In the genomic region with DNA sequence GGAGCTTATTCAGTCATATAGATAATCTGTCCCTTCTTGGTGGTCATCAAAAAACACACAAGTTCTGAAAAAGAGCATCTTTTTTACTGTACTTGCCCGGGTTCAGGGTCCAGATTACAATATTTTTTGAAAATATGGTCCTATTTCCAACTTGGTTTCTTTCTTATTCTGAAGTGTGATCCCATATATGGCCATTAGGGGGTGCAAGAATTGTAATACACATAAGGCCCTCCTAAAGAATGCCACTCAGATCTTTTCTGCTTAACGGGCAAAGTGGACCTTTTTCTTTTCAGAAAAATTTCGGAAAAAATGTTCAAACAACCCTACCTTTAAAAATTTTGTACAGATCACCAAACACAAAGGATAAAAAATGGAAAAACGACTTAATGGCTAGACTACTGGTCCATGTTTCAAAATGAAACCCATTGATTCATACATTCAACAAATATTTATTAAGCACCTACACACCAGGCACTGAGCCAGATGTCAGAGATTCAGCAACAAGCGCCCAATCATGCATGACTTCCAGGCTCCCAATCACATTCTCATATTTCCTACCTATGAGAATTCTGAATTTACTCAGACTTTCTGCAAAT, we compare ENCODE assay signal across 8 cellular contexts.
DNase-seq lines count a peak whose midpoint lies in the region; ATAC-seq and TF ChIP-seq lines count a peak whose summit lies in the region.

No MANE protein-coding gene starts in this region.

- H3K9me3 ChIP-seq in heart left ventricle: no peaks in the 10 kb centered on the region

- no peak overlapping the region for H3K27ac Mint-ChIP-seq in activated T-helper 1 cell treated with anti-CD3 and anti-CD28 coated beads, Interleukin-12 subunit alpha, Interleukin-12 subunit beta, Interleukin-2, Interleukin-4 antibody, amounts not matched to agents 30 ng/mL and 10 ng/mL and 1 ng/mL, durations not matched to agents 14 hours and 24 hours and 36 hours

- TF ChIP-seq CTCF in heart left ventricle (IDR thresholded peaks at IDR 0.05): peak; percentile 48 to 76 (median 72)

- no peak overlapping the region for H3K4me3 Mint-ChIP-seq in activated T-helper 1 cell treated with anti-CD3 and anti-CD28 coated beads, Interleukin-12 subunit alpha, Interleukin-12 subunit beta, Interleukin-2, Interleukin-4 antibody, amounts not matched to agents 30 ng/mL and 10 ng/mL and 1 ng/mL, durations not matched to agents 14 hours and 24 hours and 36 hours

- H3K4me1 Mint-ChIP-seq in activated T-helper 1 cell treated with anti-CD3 and anti-CD28 coated beads, Interleukin-12 subunit alpha, Interleukin-12 subunit beta, Interleukin-2, Interleukin-4 antibody, amounts not matched to agents 30 ng/mL and 10 ng/mL and 1 ng/mL, durations not matched to agents 14 hours and 24 hours and 36 hours (ENCODE audit: low read depth): no peaks in the 10 kb centered on the region

- no peak for TF ChIP-seq POLR2A in heart left ventricle (IDR thresholded peaks at IDR 0.05)

- no peaks in the 10 kb centered on the region for H3K36me3 ChIP-seq in heart left ventricle

- H3K4me3 ChIP-seq in heart left ventricle: no peak overlapping the region

- H3K4me1 ChIP-seq in heart left ventricle: no peaks in the 10 kb centered on the region

- intact Hi-C loops in heart left ventricle (cut with DNase I): loop anchor here (1.0 to 10.0 kb wide), 8 partner anchors 165 to 610 kb away; no protein-coding TSS in a partner anchor
- intact Hi-C loops in cardiac septum (cut with DNase I): loop anchor here (5.0 kb wide), 1 partner anchor 470 kb away; no protein-coding TSS in a partner anchor
- intact Hi-C loops in left colon (cut with DNase I, micrococcal nuclease): loop anchor here in 1 of 2 donors (5.0 kb wide), 1 partner anchor 470 kb away; no protein-coding TSS in a partner anchor
- intact Hi-C loops in activated T-helper 1 cell treated with anti-CD3 and anti-CD28 coated beads, Interleukin-12 subunit alpha, Interleukin-12 subunit beta, Interleukin-2, Interleukin-4 antibody, amounts not matched to agents 30 ng/mL and 10 ng/mL and 1 ng/mL, durations not matched to agents 14 hours and 24 hours and 36 hours (cut with micrococcal nuclease): loop anchor here (1.0 kb wide), 1 partner anchor 610 kb away; no protein-coding TSS in a partner anchor

- no peak overlapping the region for H3K27ac ChIP-seq in heart left ventricle

- no peaks in the 10 kb centered on the region for H3K36me3 Mint-ChIP-seq in activated T-helper 1 cell treated with anti-CD3 and anti-CD28 coated beads, Interleukin-12 subunit alpha, Interleukin-12 subunit beta, Interleukin-2, Interleukin-4 antibody, amounts not matched to agents 30 ng/mL and 10 ng/mL and 1 ng/mL, durations not matched to agents 14 hours and 24 hours and 36 hours (ENCODE audit: low read depth)

- no peaks in the 10 kb centered on the region for H3K27me3 ChIP-seq in heart left ventricle

- 11 to 15% (median 14%) methylated on average over 5 of the region's 5 CpGs for WGBS in heart left ventricle, 4 donors

- no peak for ATAC-seq in heart left ventricle
- ATAC-seq in HG03354 (IDR thresholded peaks at IDR 0.05; ENCODE audit: poor library complexity, severe bottlenecking, unreplicated experiment): peak; percentile 86
- peak; percentile 50 for ATAC-seq in left colon
- no peak for ATAC-seq in HG03025 (IDR thresholded peaks at IDR 0.05; ENCODE audit: low FRiP score, unreplicated experiment)

- H3K27me3 Mint-ChIP-seq in activated T-helper 1 cell treated with anti-CD3 and anti-CD28 coated beads, Interleukin-12 subunit alpha, Interleukin-12 subunit beta, Interleukin-2, Interleukin-4 antibody, amounts not matched to agents 30 ng/mL and 10 ng/mL and 1 ng/mL, durations not matched to agents 14 hours and 24 hours and 36 hours (ENCODE audit: insufficient read depth): peaks cover 9% of the 10 kb centered on the region

- H3K9me3 Mint-ChIP-seq in activated T-helper 1 cell treated with anti-CD3 and anti-CD28 coated beads, Interleukin-12 subunit alpha, Interleukin-12 subunit beta, Interleukin-2, Interleukin-4 antibody, amounts not matched to agents 30 ng/mL and 10 ng/mL and 1 ng/mL, durations not matched to agents 14 hours and 24 hours and 36 hours: no peaks in the 10 kb centered on the region

- DNase-seq in heart left ventricle: no peak
- DNase-seq in cardiac septum (ENCODE audit: low spot score): no peak
- peak; percentile 33 for DNase-seq in amniotic epithelial cell (ENCODE audit: low read depth)
- DNase-seq in left colon: no peak
- no peak for DNase-seq in activated T-helper 1 cell treated with anti-CD3 and anti-CD28 coated beads, Interleukin-12 subunit alpha, Interleukin-12 subunit beta, Interleukin-2, Interleukin-4 antibody, amounts not matched to agents 30 ng/mL and 10 ng/mL and 1 ng/mL, durations not matched to agents 14 hours and 24 hours and 36 hours (ENCODE audit: low spot score)
- no peak for DNase-seq in NCI-H526 treated with DMSO at 0.1 percent for 48 hours (lab: John Stamatoyannopoulos, UW)

Comparison
In these comparisons a context has a peak if more than half of its experiments do, and no peak if none do; other contexts are left out.
1. ATAC-seq: peak in HG03354 (single experiment) and left colon (single experiment); none in heart left ventricle (0 of 4) and HG03025 (single experiment).